15 cellular contexts compared by ENCODE assay signal in the genomic region with DNA sequence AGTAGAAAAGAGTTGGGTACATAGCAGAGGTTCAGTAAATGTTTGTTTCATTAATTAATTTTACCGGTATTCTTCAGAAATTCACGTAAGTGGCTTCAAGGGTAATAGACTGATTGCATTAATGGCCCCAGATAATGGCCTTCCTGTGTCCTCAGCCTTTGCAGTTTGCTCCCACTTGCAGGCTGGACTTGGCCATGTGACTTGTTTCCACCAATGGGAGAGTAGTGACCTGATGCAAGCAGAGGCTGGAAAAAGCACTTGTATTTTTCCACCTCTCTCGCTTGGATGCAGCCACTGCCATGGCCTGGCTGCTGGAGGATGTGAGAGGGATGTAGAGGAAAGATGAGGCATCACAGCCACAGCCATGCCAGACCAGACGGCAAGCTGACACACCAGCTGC.
DNase-seq lines count a peak whose midpoint lies in the region; ATAC-seq and TF ChIP-seq lines count a peak whose summit lies in the region.
"Had no signal": no experiment of that assay in that cellular context is flagged by ENCODE, and none has a peak within 500 bp of the region (broad histone marks: within the 10 kb centered on the region; RNA-seq: fewer than 3 reads in every experiment).

No MANE protein-coding gene starts in this region.

- H3K14ac ChIP-seq in neuronal stem cell (ENCODE audit: low read length): no peak overlapping the region

- intact Hi-C loops in lower lobe of right lung (cut with DNase I): no loop called here

- H2BK120ac ChIP-seq in neuronal stem cell (ENCODE audit: low read depth, low read length): no peak overlapping the region

- peaks cover 15% of the 10 kb centered on the region for H3K4me1 ChIP-seq in Karpas-422 (ENCODE audit: low read length)
- peaks cover 0 to 6% of the 10 kb centered on the region in 2 donors for H3K4me1 ChIP-seq in neuronal stem cell (ENCODE audit: control insufficient read depth in 2 of 2, insufficient read depth in 1 of 2, low read depth in 1 of 2, low read length in 2 of 2)
- no peaks in the 10 kb centered on the region for H3K4me1 ChIP-seq in lower lobe of right lung

- H3K36me3 ChIP-seq in Karpas-422 (ENCODE audit: insufficient read depth, low read length): no peaks in the 10 kb centered on the region
- no peaks in the 10 kb centered on the region for H3K36me3 ChIP-seq in neuronal stem cell (replicated peaks in 1 of 2; ENCODE audit: control insufficient read depth in 2 of 2, insufficient read depth in 2 of 2, low read length in 2 of 2)
- H3K36me3 ChIP-seq in lower lobe of right lung: no peaks in the 10 kb centered on the region

- H2AK5ac ChIP-seq in neuronal stem cell (ENCODE audit: low read depth, low read length): no peak overlapping the region

- H3K27me3 ChIP-seq in Karpas-422 (ENCODE audit: low read length): no peaks in the 10 kb centered on the region
- H3K27me3 ChIP-seq in neuronal stem cell (ENCODE audit: control insufficient read depth in 3 of 3, insufficient read depth in 3 of 3, low read depth in 1 of 3, low read length in 3 of 3): no peaks in the 10 kb centered on the region
- no peaks in the 10 kb centered on the region for H3K27me3 ChIP-seq in lower lobe of right lung (ENCODE audit: low read depth)

- H3K23ac ChIP-seq in neuronal stem cell (ENCODE audit: low read depth, low read length, poor library complexity): no peak overlapping the region

- H3K18ac ChIP-seq in neuronal stem cell (ENCODE audit: low read length): peak overlapping the region; percentile 44

- no peak overlapping the region for H2AFZ ChIP-seq in Karpas-422 (ENCODE audit: low read length)
- H2AFZ ChIP-seq in neuronal stem cell (ENCODE audit: low read length): peak overlapping the region; percentile 12

- no peak overlapping the region for H3K9ac ChIP-seq in Karpas-422 (ENCODE audit: low read length)
- no peak overlapping the region for H3K9ac ChIP-seq in neuronal stem cell (ENCODE audit: low read depth, low read length, poor library complexity)

- no peaks in the 10 kb centered on the region for H3K79me1 ChIP-seq in neuronal stem cell (ENCODE audit: low read depth, low read length)

- H3K9me3 ChIP-seq in Karpas-422 (ENCODE audit: low read length) (no peaks in the 10 kb centered on the region), neuronal stem cell (replicated peaks in 1 of 2; ENCODE audit: control insufficient read depth in 2 of 2, insufficient read depth in 1 of 2, low read depth in 1 of 2, low read length in 2 of 2) (no peaks in the 10 kb centered on the region), lower lobe of right lung (no peaks in the 10 kb centered on the region)

- WGBS in neuronal stem cell (ENCODE audit: extremely low coverage in 2 of 2, insufficient read length in 2 of 2, insufficient replicate concordance in 1 of 2), 2 donors: no CpG with 5 or more reads among the region's 4 CpGs

- H3K27ac ChIP-seq in Karpas-422 (ENCODE audit: low read length) (no peak overlapping the region), neuronal stem cell (replicated peaks; ENCODE audit: low read length) (no peak overlapping the region), lower lobe of right lung (no peak overlapping the region)
- H3K27ac ChIP-seq: C4-2B had no signal

- H2BK15ac ChIP-seq in neuronal stem cell (ENCODE audit: low read length): no peak overlapping the region

- ATAC-seq in HG02981 (IDR thresholded peaks at IDR 0.05; ENCODE audit: unreplicated experiment) (no peak), lower lobe of right lung (no peak)

- no peak overlapping the region for H4K8ac ChIP-seq in neuronal stem cell (ENCODE audit: low read depth, low read length)

- H4K20me1 ChIP-seq in Karpas-422 (ENCODE audit: insufficient read depth, low read depth, low read length): no peaks in the 10 kb centered on the region

- DNase-seq in NCI-H748 (lab: John Stamatoyannopoulos, UW; ENCODE audit: unreplicated experiment): peak; percentile 12
- DNase-seq in NCI-H748 treated with DMSO at 0.1 percent for 48 hours (lab: John Stamatoyannopoulos, UW): no peak
- peak; percentile 45 for DNase-seq in Karpas-422
- peak; percentile 8 for DNase-seq in SW480 (ENCODE audit: low spot score)
- DNase-seq in neuronal stem cell (ENCODE audit: low spot score): no peak
- DNase-seq in activated gamma-delta T cell (lab: John Stamatoyannopoulos, UW): no peak
- no peak for DNase-seq in lower lobe of right lung
- DNase-seq: COR-L47, IMR-90, MV-4-11, NCI-H1417 treated with DMSO at 0.1 percent for 48 hours, NCI-H1930, NCI-H510A treated with DMSO at 0.1 percent for 48 hours had no signal

- no peak overlapping the region for H3K4me3 ChIP-seq in Karpas-422 (ENCODE audit: low read length)
- no peak overlapping the region for H3K4me3 ChIP-seq in neuronal stem cell (ENCODE audit: low read length in 2 of 2)
- no peak overlapping the region for H3K4me3 ChIP-seq in lower lobe of right lung

- no peak overlapping the region for H4K91ac ChIP-seq in neuronal stem cell (ENCODE audit: low read depth, low read length, poor library complexity)

- H2BK12ac ChIP-seq in neuronal stem cell (ENCODE audit: low read length): no peak overlapping the region

- H3K79me2 ChIP-seq in Karpas-422 (ENCODE audit: low read length): no peaks in the 10 kb centered on the region

- H3K9me2 ChIP-seq in Karpas-422 (replicated peaks; ENCODE audit: insufficient read depth, low read length): no peaks in the 10 kb centered on the region

- no peak overlapping the region for H3K4ac ChIP-seq in neuronal stem cell (ENCODE audit: low read length)

- H3K4me2 ChIP-seq in Karpas-422 (ENCODE audit: low read depth, low read length, poor library complexity, severe bottlenecking) (no peak overlapping the region), neuronal stem cell (ENCODE audit: insufficient read depth, low read length, poor library complexity, severe bottlenecking) (no peak overlapping the region)

- no peak for TF ChIP-seq CTCF in lower lobe of right lung (IDR thresholded peaks at IDR 0.05)

- no peak overlapping the region for H2BK5ac ChIP-seq in neuronal stem cell (ENCODE audit: low read length)

Comparison
In these comparisons a context has a peak if more than half of its experiments do, and no peak if none do; other contexts are left out.
1. DNase-seq: peak in NCI-H748 (single experiment), Karpas-422 (single experiment) and SW480 (single experiment); none in NCI-H748 treated with DMSO at 0.1 percent for 48 hours (single experiment), neuronal stem cell (single experiment), activated gamma-delta T cell (single experiment) and lower lobe of right lung (single experiment).